Comparison of ENCODE assay signal across 21 cellular contexts in genomic region chr17:49204521-49204920, GRCh38. TPM values are rescaled to one million over a fixed set of nuclear protein-coding genes. Genes with fewer than 3 reads are reported as not detected.
"Had no signal": no experiment of that assay in that cellular context is flagged by ENCODE, and none has a peak within 500 bp of the region (broad histone marks: within the 10 kb centered on the region; RNA-seq: fewer than 3 reads in every experiment).

No MANE protein-coding gene starts in this region.

- H3K27ac Mint-ChIP-seq: activated CD4-positive, alpha-beta T cell treated with anti-CD3 and anti-CD28 coated beads, Interleukin-2, amount 10 ng/mL, durations not matched to agents 24 days and 14 days; activated CD8-positive, alpha-beta T cell treated with anti-CD3 and anti-CD28 coated beads for 36 hours; activated T-helper 2 cell treated with anti-CD3 and anti-CD28 coated beads, Interferon-gamma antibody, Interleukin-2, Interleukin-4, amounts not matched to agents 10 μg/mL and 5 μg/mL and 100 μg/mL, durations not matched to agents 14 hours and 24 hours and 36 hours; T-helper 1 cell treated with Interleukin-12 subunit alpha and Interleukin-12 subunit beta and Interleukin-4 antibody, amounts not matched to agents 30 μg/mL and 1 μg/mL, for 36 hours had no signal

- H3K27me3 Mint-ChIP-seq: activated CD4-positive, alpha-beta T cell treated with anti-CD3 and anti-CD28 coated beads, Interleukin-2, amount 10 ng/mL, durations not matched to agents 24 days and 14 days; activated CD8-positive, alpha-beta T cell treated with anti-CD3 and anti-CD28 coated beads for 36 hours; effector memory CD8-positive, alpha-beta T cell; naive thymus-derived CD8-positive, alpha-beta T cell had no signal

- DNase-seq: activated CD4-positive, alpha-beta T cell treated with anti-CD3 and anti-CD28 coated beads, Interleukin-2, amount 10 ng/mL, durations not matched to agents 24 days and 14 days; activated CD8-positive, alpha-beta T cell treated with anti-CD3 and anti-CD28 coated beads for 36 hours; activated naive CD4-positive, alpha-beta T cell treated with Interleukin-2 at 50 U/mL for 16 hours; activated T-cell treated with anti-CD3 and anti-CD28 coated beads, Interleukin-2, amount 50 U/mL, for 1 hour; body of pancreas; effector memory CD8-positive, alpha-beta T cell; heart right ventricle; left cardiac atrium; mesenchymal stem cell; mucosa of descending colon; naive thymus-derived CD8-positive, alpha-beta T cell; sigmoid colon; stimulated activated CD4-positive, alpha-beta T cell treated with anti-CD3 and anti-CD28 coated beads, Interleukin-1b, Interleukin-23, amount 100 ng/mL, for 48 hours; stimulated activated CD8-positive, alpha-beta memory T cell treated with anti-CD3 and anti-CD28 coated beads, Interleukin-4, amount 100 ng/mL, for 48 hours; stimulated activated naive CD4-positive, alpha-beta T cell treated with Interleukin-2 at 50 U/mL for 16 hours; thyroid gland had no signal

- H3K4me3 Mint-ChIP-seq: activated CD4-positive, alpha-beta T cell treated with anti-CD3 and anti-CD28 coated beads, Interleukin-2, amount 10 ng/mL, durations not matched to agents 24 days and 14 days; activated CD8-positive, alpha-beta T cell treated with anti-CD3 and anti-CD28 coated beads for 36 hours; effector memory CD8-positive, alpha-beta T cell; naive thymus-derived CD8-positive, alpha-beta T cell; T-helper 1 cell treated with Interleukin-12 subunit alpha and Interleukin-12 subunit beta and Interleukin-4 antibody, amounts not matched to agents 30 μg/mL and 1 μg/mL, for 36 hours had no signal

- H3K9me3 Mint-ChIP-seq: activated CD4-positive, alpha-beta T cell treated with anti-CD3 and anti-CD28 coated beads, Interleukin-2, amount 10 ng/mL, durations not matched to agents 24 days and 14 days; activated CD8-positive, alpha-beta T cell treated with anti-CD3 and anti-CD28 coated beads for 36 hours; activated T-helper 2 cell treated with anti-CD3 and anti-CD28 coated beads, Interferon-gamma antibody, Interleukin-2, Interleukin-4, amounts not matched to agents 10 μg/mL and 5 μg/mL and 100 μg/mL, durations not matched to agents 14 hours and 24 hours and 36 hours; effector memory CD8-positive, alpha-beta T cell; naive thymus-derived CD8-positive, alpha-beta T cell; T-helper 1 cell treated with Interleukin-12 subunit alpha and Interleukin-12 subunit beta and Interleukin-4 antibody, amounts not matched to agents 30 μg/mL and 1 μg/mL, for 36 hours had no signal

- ATAC-seq: activated CD8-positive, alpha-beta T cell treated with anti-CD3 and anti-CD28 coated beads for 36 hours; body of pancreas; effector memory CD8-positive, alpha-beta T cell; gastroesophageal sphincter; heart right ventricle; left cardiac atrium; mucosa of descending colon; naive thymus-derived CD8-positive, alpha-beta T cell had no signal

RNA-seq across cellular contexts. Expression of gene PHOSPHO1, which starts 26.1 kb away (rescaled TPM):
- total RNA-seq: activated CD4-positive, alpha-beta T cell treated with anti-CD3 and anti-CD28 coated beads, Interleukin-2, amount 10 ng/mL, durations not matched to agents 24 days and 14 days; activated CD8-positive, alpha-beta T cell treated with anti-CD3 and anti-CD28 coated beads for 36 hours; activated T-helper 2 cell treated with anti-CD3 and anti-CD28 coated beads, Interferon-gamma antibody, Interleukin-2, Interleukin-4, amounts not matched to agents 10 μg/mL and 5 μg/mL and 100 μg/mL, durations not matched to agents 14 hours and 24 hours and 36 hours; epithelial cell of proximal tubule; naive thymus-derived CD8-positive, alpha-beta T cell; sigmoid colon; subcutaneous adipose tissue had no signal
